In the genomic region with DNA sequence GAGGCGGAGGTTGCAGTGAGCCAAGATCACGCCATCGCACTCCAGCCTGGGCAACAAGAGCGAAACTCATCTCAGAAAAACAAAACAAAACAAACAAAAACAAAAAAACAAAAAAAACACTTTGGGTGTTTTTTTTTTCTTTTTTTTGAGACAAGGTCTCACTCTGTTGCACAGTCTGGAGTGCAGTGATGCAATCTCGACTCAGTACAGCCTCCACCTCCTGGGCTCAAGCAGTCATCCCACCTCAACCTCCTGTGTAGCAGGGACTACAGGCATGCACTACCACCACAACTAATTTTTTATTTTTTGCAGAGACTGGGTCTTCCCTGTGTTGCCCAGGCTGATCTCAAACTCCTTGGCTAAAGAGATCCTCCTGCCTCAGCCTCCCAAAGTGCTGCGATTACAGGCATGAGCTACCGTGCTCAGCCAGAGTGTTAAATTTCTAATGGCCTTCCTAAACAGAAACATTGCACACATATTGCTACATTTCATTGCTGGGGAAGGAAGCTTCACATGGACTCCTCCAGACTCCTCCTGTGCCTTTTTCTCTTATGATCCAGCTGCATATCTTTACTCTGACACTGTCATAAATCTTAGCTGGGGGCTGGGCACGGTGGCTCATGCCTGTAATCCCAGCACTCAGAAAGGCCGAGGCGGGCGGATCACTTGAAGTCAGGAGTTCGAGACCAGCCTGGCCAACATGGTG, we compare ENCODE assay signal across 2 cellular contexts.
TF ChIP-seq lines count a peak whose summit lies in the region.

No MANE protein-coding gene starts in this region.

TF ChIP-seq in HepG2, 621 proteins besides CTCF, POLR2A, EP300 and RAD21:
- TF ChIP-seq CEBPG (CRISPR knock-in tag; IDR thresholded peaks at IDR 0.05), result peak; percentile 52
- TF ChIP-seq, protein P1, sequence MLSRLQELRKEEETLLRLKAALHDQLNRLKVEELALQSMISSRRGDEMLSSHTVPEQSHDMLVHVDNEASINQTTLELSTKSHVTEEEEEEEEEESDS (CRISPR knock-in tag; IDR thresholded peaks at IDR 0.05; ENCODE audit: borderline replicate concordance), result no peak
- TF ChIP-seq NFKB2 (CRISPR knock-in tag; IDR thresholded peaks at IDR 0.05; ENCODE audit: borderline replicate concordance), result no peak
- peak; percentile 73; the same call in 1 of the 2 replicates for TF ChIP-seq CEBPB (IDR thresholded peaks at IDR 0.05; ENCODE audit: borderline replicate concordance, low read depth, low read length)
- TF ChIP-seq ZNF772 (CRISPR knock-in tag; IDR thresholded peaks at IDR 0.05), result no peak
- TF ChIP-seq ZNF337 (CRISPR knock-in tag; IDR thresholded peaks at IDR 0.05; ENCODE audit: borderline replicate concordance, low read depth), result no peak
- no peak for TF ChIP-seq ZC3H13 (CRISPR knock-in tag; IDR thresholded peaks at IDR 0.05)
- TF ChIP-seq, protein P2, sequence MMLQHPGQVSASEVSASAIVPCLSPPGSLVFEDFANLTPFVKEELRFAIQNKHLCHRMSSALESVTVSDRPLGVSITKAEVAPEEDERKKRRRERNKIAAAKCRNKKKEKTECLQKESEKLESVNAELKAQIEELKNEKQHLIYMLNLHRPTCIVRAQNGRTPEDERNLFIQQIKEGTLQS (CRISPR knock-in tag; IDR thresholded peaks at IDR 0.05), result 0 out of 2 replicates have a peak, but pooled peaks have one; percentile 18
- TF ChIP-seq ZFP36L2 (CRISPR knock-in tag; IDR thresholded peaks at IDR 0.05), result no peak
TF ChIP-seq in HepG2: peak in this region for 3.

TF ChIP-seq in IMR-90, 13 proteins besides CTCF, POLR2A, EP300 and RAD21:
- TF ChIP-seq NFE2L2 (IDR thresholded peaks at IDR 0.05; ENCODE audit: low read depth, low read length), result no peak
- TF ChIP-seq CEBPB (IDR thresholded peaks at IDR 0.05; ENCODE audit: low read depth, low read length), result peak; percentile 71
